20 cellular contexts compared by ENCODE assay signal in the genomic region with DNA sequence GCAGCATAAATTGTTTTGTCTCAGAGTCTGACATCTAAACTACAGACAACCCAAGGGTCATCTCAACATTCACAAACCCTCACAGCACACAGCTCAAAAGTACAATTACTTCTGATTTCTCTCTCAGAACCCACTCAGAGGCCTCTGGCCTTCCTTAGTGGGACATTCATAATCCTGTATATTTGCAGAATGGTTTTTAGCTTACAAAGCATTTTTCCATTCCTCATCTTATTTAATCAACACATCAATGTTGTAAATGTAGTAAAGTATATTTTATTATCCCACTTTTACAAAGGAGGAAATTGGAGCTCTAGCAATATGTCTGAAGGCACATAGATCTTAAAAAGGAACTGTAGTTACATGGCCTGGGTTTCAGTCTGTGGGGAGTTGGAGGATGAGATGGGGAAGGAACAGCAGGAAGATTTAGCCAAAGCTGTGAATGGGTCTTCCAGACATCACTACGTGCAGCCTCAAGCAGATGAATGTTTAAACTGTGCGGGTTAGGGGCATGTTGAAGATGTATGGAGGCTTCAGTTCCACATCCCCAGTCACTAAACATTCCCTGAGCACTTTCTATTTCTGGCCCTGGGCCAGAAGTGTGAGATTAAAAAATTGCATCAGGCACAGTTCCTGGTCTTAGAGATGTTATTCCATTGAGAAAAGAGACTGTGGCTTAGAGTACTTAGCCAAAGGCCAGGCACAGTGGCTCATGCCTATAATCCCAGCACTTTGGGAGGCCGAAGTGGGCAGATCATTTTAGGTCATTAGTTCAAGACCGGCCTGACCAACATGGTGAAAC. TPM values are rescaled to one million over a fixed set of nuclear protein-coding genes. Genes with fewer than 3 reads are reported as not detected.
A peak's percentile ranks its signal among the peaks of the same experiment; 100 is the strongest.
DNase-seq lines count a peak whose midpoint lies in the region; FAIRE-seq and TF ChIP-seq lines count a peak whose summit lies in the region.
"Had no signal": no experiment of that assay in that cellular context is flagged by ENCODE, and none has a peak within 500 bp of the region (broad histone marks: within the 10 kb centered on the region; RNA-seq: fewer than 3 reads in every experiment).

No MANE protein-coding gene starts in this region.

- no peak overlapping the region for H3K4me3 ChIP-seq in fibroblast of the aortic adventitia (ENCODE audit: low read depth, low read length)
- H3K4me3 ChIP-seq in rectal smooth muscle tissue (ENCODE audit: low read length), result no peak overlapping the region
- H3K4me3 ChIP-seq: BLaER1 treated with 17β-estradiol and CSF1 and Interleukin-3, amounts not matched to agents 10 nM and 100 nM; HAP-1; PC-9; SJSA1 had no signal

- DNase-seq in DMS 273 (lab: John Stamatoyannopoulos, UW; ENCODE audit: unreplicated experiment) (peak; percentile 42), DMS 273 treated with DMSO at 0.1 percent for 48 hours (lab: John Stamatoyannopoulos, UW) (no peak), OCI-M1 (lab: John Stamatoyannopoulos, UW) (peak; percentile 14), fibroblast of the aortic adventitia (ENCODE audit: low read depth) (peak; percentile 21), chondrocyte (ENCODE audit: low spot score) (no peak), ACHN (no peak), H54 (ENCODE audit: insufficient read length, low spot score) (no peak)
- DNase-seq: CD8-positive, alpha-beta memory T cell; EL; NCI-H1436; NCI-H2029; NCI-H2171; NCI-H446; NCI-H69; PC-9 had no signal

- FAIRE-seq in H54 (lab: Jason Lieb, UNC), result no peak

- H3K4me1 Mint-ChIP-seq in chondrocyte (ENCODE audit: low read depth), result peaks cover 6% of the 10 kb centered on the region
- H3K4me1 Mint-ChIP-seq: CD8-positive, alpha-beta memory T cell had no signal

- peaks cover 2% of the 10 kb centered on the region for H3K27me3 Mint-ChIP-seq in chondrocyte (ENCODE audit: low read depth)

- no peaks in the 10 kb centered on the region for H3K36me3 ChIP-seq in rectal smooth muscle tissue (ENCODE audit: control insufficient read depth, insufficient read depth, low read length)
- H3K36me3 ChIP-seq: BLaER1 treated with 17β-estradiol and CSF1 and Interleukin-3, amounts not matched to agents 10 nM and 100 nM; HAP-1; SJSA1 had no signal

- peak overlapping the region; percentile 86 for H3K27ac ChIP-seq in rectal smooth muscle tissue (ENCODE audit: low read depth, low read length)
- H3K27ac ChIP-seq: 22Rv1; BLaER1 treated with 17β-estradiol and CSF1 and Interleukin-3, amounts not matched to agents 10 nM and 100 nM; PC-9; SJSA1 had no signal

- no peaks in the 10 kb centered on the region for H3K27me3 ChIP-seq in rectal smooth muscle tissue (ENCODE audit: control insufficient read depth, insufficient read depth, low read length)
- H3K27me3 ChIP-seq: BLaER1 treated with 17β-estradiol and CSF1 and Interleukin-3, amounts not matched to agents 10 nM and 100 nM; SJSA1 had no signal

- no peak overlapping the region for H3K9ac ChIP-seq in rectal smooth muscle tissue (ENCODE audit: low read length)
- H3K9ac ChIP-seq: BLaER1 treated with 17β-estradiol and CSF1 and Interleukin-3, amounts not matched to agents 10 nM and 100 nM had no signal

- in situ Hi-C loops in ACHN (cut with HindIII; ENCODE audit: low pct_ligation_motif_present, low pct_unique_long_range_greater_than_20kb, low sequenced_read_pairs), result no loop called here

- H3K9me3 Mint-ChIP-seq in chondrocyte (ENCODE audit: low read depth), result no peaks in the 10 kb centered on the region
- H3K9me3 Mint-ChIP-seq: CD8-positive, alpha-beta memory T cell had no signal

- H3K4me3 Mint-ChIP-seq in chondrocyte (ENCODE audit: unreplicated experiment), result no peak overlapping the region
- H3K4me3 Mint-ChIP-seq: CD8-positive, alpha-beta memory T cell had no signal

- peaks cover 35% of the 10 kb centered on the region for H3K4me1 ChIP-seq in rectal smooth muscle tissue (ENCODE audit: control insufficient read depth, insufficient read depth, low read length)
- H3K4me1 ChIP-seq: HAP-1, SJSA1 had no signal

- H3K27ac Mint-ChIP-seq in chondrocyte (ENCODE audit: unreplicated experiment), result no peak overlapping the region

- TF ChIP-seq CTCF in fibroblast of the aortic adventitia (IDR thresholded peaks at IDR 0.05; ENCODE audit: insufficient read depth, low read length), result no peak
- no peak for TF ChIP-seq CTCF in chondrocyte (IDR thresholded peaks at IDR 0.05)

- no peaks in the 10 kb centered on the region for H3K36me3 Mint-ChIP-seq in chondrocyte (ENCODE audit: low read depth)
- H3K36me3 Mint-ChIP-seq: CD8-positive, alpha-beta memory T cell had no signal

- TF ChIP-seq POLR2A in H54 (IDR thresholded peaks at IDR 0.05; ENCODE audit: low read depth, low read length), result no peak

RNA-seq across cellular contexts. Expression of a gene that starts 13.3 kb away (rescaled TPM):
- total RNA-seq in fibroblast of the aortic adventitia (ENCODE audit: low replicate concordance) (0.27 TPM in 1 of 2 replicates, not detected in the other), chondrocyte (0.45 TPM in 1 of 3 replicates, not detected in the others)
- total RNA-seq: CD8-positive, alpha-beta memory T cell; PC-9 had no signal

RNA-seq across cellular contexts. Expression of a gene that starts 33.2 kb away (rescaled TPM):
- total RNA-seq in fibroblast of the aortic adventitia (ENCODE audit: low replicate concordance) (13.3 and 60.0 TPM in 2 replicates), chondrocyte (19.1 to 32.7 TPM (median 20.3 TPM) in 3 replicates)

Comparison
In these comparisons a context has a peak if more than half of its experiments do, and no peak if none do; other contexts are left out.
1. DNase-seq: peak in DMS 273 (single experiment), OCI-M1 (single experiment) and fibroblast of the aortic adventitia (single experiment); none in DMS 273 treated with DMSO at 0.1 percent for 48 hours (single experiment), chondrocyte (single experiment), ACHN (single experiment) and H54 (single experiment).